1 cellular context compared by ENCODE assay signal in the genomic region with DNA sequence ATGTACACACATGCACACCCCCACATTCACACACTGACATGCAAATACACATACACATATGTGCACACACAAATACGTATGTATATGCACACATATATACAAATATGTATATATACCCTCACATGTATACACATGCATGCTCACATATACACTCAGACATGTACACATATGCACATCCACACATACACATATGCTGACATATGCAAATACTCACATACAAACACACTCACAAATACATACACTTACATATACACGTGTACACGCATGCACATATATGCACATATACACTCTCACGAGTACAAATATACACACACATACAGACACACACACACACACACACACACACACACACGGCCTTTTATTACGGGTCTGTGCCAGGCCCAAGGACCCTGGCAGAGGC.
TF ChIP-seq lines count a peak whose summit lies in the region.

No MANE protein-coding gene starts in this region.

TF ChIP-seq in H1, 55 proteins besides CTCF, POLR2A, EP300 and RAD21:
- TF ChIP-seq MAFK (IDR thresholded peaks at IDR 0.05; ENCODE audit: low read depth, low read length), result peak; percentile 5; the same call in 1 of the 2 replicates
- TF ChIP-seq, protein P1, sequence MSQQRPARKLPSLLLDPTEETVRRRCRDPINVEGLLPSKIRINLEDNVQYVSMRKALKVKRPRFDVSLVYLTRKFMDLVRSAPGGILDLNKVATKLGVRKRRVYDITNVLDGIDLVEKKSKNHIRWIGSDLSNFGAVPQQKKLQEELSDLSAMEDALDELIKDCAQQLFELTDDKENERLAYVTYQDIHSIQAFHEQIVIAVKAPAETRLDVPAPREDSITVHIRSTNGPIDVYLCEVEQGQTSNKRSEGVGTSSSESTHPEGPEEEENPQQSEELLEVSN (IDR thresholded peaks at IDR 0.05), result no peak
